In genomic region chr18:9102391-9103216, GRCh38 we compare ENCODE assay signal across 8 cellular contexts. TPM values are rescaled to one million over a fixed set of nuclear protein-coding genes. Genes with fewer than 3 reads are reported as not detected.
DNase-seq lines count a peak whose midpoint lies in the region; ATAC-seq and TF ChIP-seq lines count a peak whose summit lies in the region.

Gene NDUFV2 (plus strand): TSS chr18:9102699. CDS start chr18:9102744, 45 bp downstream.

- 1% methylated on average over 54 of the region's 66 CpGs for WGBS in hepatocyte (ENCODE audit: low lambda C conversion rate, missing lambda C conversion rate)
- 2% methylated on average over 59 to 66 of the region's 66 CpGs for WGBS in aorta, 2 donors

- H3K27ac ChIP-seq in hepatocyte (peak within 1 kb of the TSS; percentile 96), aorta (ENCODE audit: low read depth in 1 of 2, low read length in 2 of 2) (peak within 1 kb of the TSS; percentile 76 to 96)

- H3K79me2 ChIP-seq in hepatocyte: peaks cover 49% of the 10 kb centered on the region

- H3K27me3 ChIP-seq in hepatocyte (no peaks in the 10 kb centered on the region), aorta (ENCODE audit: control insufficient read depth in 1 of 2, insufficient read depth in 2 of 2, low read length in 1 of 2) (no peaks in the 10 kb centered on the region)

- H3K4me3 ChIP-seq in hepatocyte (peak within 1 kb of the TSS; percentile 87), aorta (ENCODE audit: low read length in 2 of 2) (peak within 1 kb of the TSS; percentile 93 to 97)

- no peak for TF ChIP-seq CTCF in hepatocyte (IDR thresholded peaks at IDR 0.05; ENCODE audit: poor library complexity)

- H3K36me3 ChIP-seq in hepatocyte (replicated peaks; ENCODE audit: insufficient read depth, low read depth) (no peaks in the 10 kb centered on the region), aorta (ENCODE audit: control insufficient read depth in 1 of 2, insufficient read depth in 2 of 2, low read length in 1 of 2) (no peaks in the 10 kb centered on the region)

- no peaks in the 10 kb centered on the region for H3K9me2 ChIP-seq in hepatocyte (replicated peaks; ENCODE audit: insufficient read depth)

- H3K4me1 ChIP-seq in hepatocyte (ENCODE audit: insufficient read depth) (peaks cover 34% of the 10 kb centered on the region), aorta (ENCODE audit: control insufficient read depth in 1 of 2, insufficient read depth in 2 of 2, low read length in 2 of 2) (peaks cover 4 to 5% of the 10 kb centered on the region in 2 donors)

- intact Hi-C loops in aorta (cut with DNase I): loop anchor here (1.0 to 5.0 kb wide), 2 partner anchors 34 to 35 kb away; partner anchors contain the start of gene ANKRD12 (in 2 of the 2)

- DNase-seq in NCI-H2081 treated with DMSO at 0.1 percent for 48 hours (lab: John Stamatoyannopoulos, UW) (peak; percentile 74), T1000 (lab: John Stamatoyannopoulos, UW) (peak; percentile 77), astrocyte of the hippocampus (ENCODE audit: low read depth, low spot score) (peak; percentile 99), hepatocyte (ENCODE audit: low spot score) (peak; percentile 98), renal cortical epithelial cell (ENCODE audit: low read depth) (peak; percentile 75), aorta (peak; percentile 98 to 99)

- ATAC-seq in GM18519 (IDR thresholded peaks at IDR 0.05; ENCODE audit: low FRiP score, unreplicated experiment) (peak; percentile 87), HG03045 (IDR thresholded peaks at IDR 0.05; ENCODE audit: unreplicated experiment) (peak; percentile 94), aorta (ENCODE audit: low FRiP score) (peak; percentile 100)

- peak within 1 kb of the TSS; percentile 84 for H3K4me2 ChIP-seq in hepatocyte

- H2AFZ ChIP-seq in hepatocyte: peak within 1 kb of the TSS; percentile 65

- peaks cover 41% of the 10 kb centered on the region for H4K20me1 ChIP-seq in hepatocyte (ENCODE audit: insufficient read depth, poor library complexity, severe bottlenecking)

- H3K9me3 ChIP-seq in hepatocyte (ENCODE audit: low read depth) (no peaks in the 10 kb centered on the region), aorta (ENCODE audit: control insufficient read depth, low read length) (no peaks in the 10 kb centered on the region)

RNA-seq across cellular contexts. Expression of gene NDUFV2, which starts in this region (rescaled TPM):
- 170 and 178 TPM in 2 replicates for total RNA-seq in hepatocyte
- 233 and 238 TPM in 2 replicates for polyA plus RNA-seq in hepatocyte
- total RNA-seq in renal cortical epithelial cell: 114 and 133 TPM in 2 replicates
- total RNA-seq in aorta: 100 to 1,000 TPM in 1 of 2 donors, 10 to 100 TPM in 1; 83.8 to 112 TPM
- polyA plus RNA-seq in aorta: 100 to 1,000 TPM; 114 to 150 TPM

Comparison
In these comparisons a context has a peak if more than half of its experiments do, and no peak if none do; other contexts are left out.
1. Peak in every context shown above with its lines: DNase-seq, ATAC-seq, H3K4me3 ChIP-seq and H3K27ac ChIP-seq.